In genomic region chr11:118792642-118793124, GRCh38 we compare ENCODE assay signal across 1 cellular context.
TF ChIP-seq lines count a peak whose summit lies in the region.

No MANE protein-coding gene starts in this region.

TF ChIP-seq in HCT116, 20 proteins besides CTCF, POLR2A, EP300 and RAD21 (continued from another document):
- no peak for TF ChIP-seq ATF3 (IDR thresholded peaks at IDR 0.05)
- no peak for TF ChIP-seq EGR1 (IDR thresholded peaks at IDR 0.05; ENCODE audit: low read depth)
- no peak for TF ChIP-seq ZFX (IDR thresholded peaks at IDR 0.05)
- no peak; the same call in 1 of the 2 replicates for TF ChIP-seq ELF1 (IDR thresholded peaks at IDR 0.05; ENCODE audit: borderline replicate concordance, low read depth)
- peak; percentile 90 for TF ChIP-seq SIN3A (IDR thresholded peaks at IDR 0.05; ENCODE audit: low read depth)
- no peak for TF ChIP-seq JUND (IDR thresholded peaks at IDR 0.05)
- TF ChIP-seq FOSL1 (IDR thresholded peaks at IDR 0.05; ENCODE audit: low read depth): no peak
- no peak for TF ChIP-seq REST (IDR thresholded peaks at IDR 0.05; ENCODE audit: low read depth)
- peak; percentile 77 for TF ChIP-seq SP1 (IDR thresholded peaks at IDR 0.05; ENCODE audit: low read depth)
